In genomic region chr2:64604929-64605550, GRCh38 we compare ENCODE assay signal across 1 cellular context.
TF ChIP-seq lines count a peak whose summit lies in the region.

No MANE protein-coding gene starts in this region.

TF ChIP-seq in GM12878, 131 proteins besides CTCF, POLR2A, EP300 and RAD21:
- no peak for TF ChIP-seq CBX5 (IDR thresholded peaks at IDR 0.05; ENCODE audit: low read depth)
- no peak for TF ChIP-seq BACH1 (IDR thresholded peaks at IDR 0.05; ENCODE audit: borderline replicate concordance)
TF ChIP-seq in GM12878: peak in this region for 0.
